8 cellular contexts compared by ENCODE assay signal in the genomic region with DNA sequence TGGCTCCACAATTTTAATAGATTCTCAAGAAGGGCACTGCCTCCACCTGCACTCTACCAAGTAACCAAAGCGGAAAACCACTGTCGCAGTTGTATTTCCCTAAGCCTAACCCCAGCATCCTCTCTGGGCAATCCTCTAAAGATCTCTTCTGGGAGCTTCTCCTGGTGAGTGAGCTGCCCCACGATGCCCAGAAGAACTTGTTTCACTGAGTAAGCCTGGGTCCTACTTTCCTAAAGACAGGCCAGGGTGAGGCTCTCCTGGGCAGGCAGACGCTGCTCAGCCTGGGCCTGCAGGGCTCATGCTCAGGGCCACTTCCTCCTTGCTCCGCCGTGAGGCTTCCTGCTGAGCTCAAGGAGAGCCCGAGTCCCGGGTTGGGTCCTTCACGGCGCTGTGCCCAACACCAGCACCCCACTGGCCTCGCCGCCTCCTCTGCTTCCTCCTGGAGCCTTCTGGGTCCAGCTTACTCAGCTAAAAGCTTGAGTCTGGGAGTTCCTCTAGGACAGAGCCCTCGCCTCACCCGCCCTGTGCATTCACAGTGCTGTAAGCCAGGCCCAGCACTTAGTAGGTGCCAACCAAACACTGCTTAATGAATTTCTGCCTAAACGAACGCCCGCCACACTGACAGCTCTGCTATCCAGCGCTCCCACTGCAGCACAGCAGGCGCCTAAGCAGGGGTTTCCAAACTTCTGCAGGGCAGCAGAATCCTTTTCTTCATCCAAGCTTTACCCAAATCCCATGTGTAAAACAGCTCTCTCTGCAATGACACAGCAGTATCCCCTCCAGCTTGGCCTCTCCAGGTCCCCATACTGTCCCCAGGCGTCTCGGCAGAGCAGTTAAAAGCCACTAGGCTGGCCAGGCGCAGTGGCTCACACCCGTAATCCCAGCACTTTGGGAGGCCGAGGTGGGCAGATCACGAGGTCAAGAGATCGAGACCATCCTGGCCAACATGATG. TPM values are rescaled to one million over a fixed set of nuclear protein-coding genes. Genes with fewer than 3 reads are reported as not detected.
DNase-seq lines count a peak whose midpoint lies in the region; ATAC-seq and TF ChIP-seq lines count a peak whose summit lies in the region.

No MANE protein-coding gene starts in this region.

- ATAC-seq in GM18502 (IDR thresholded peaks at IDR 0.05; ENCODE audit: poor library complexity, unreplicated experiment): peak; percentile 63
- ATAC-seq in HG02759 (IDR thresholded peaks at IDR 0.05; ENCODE audit: unreplicated experiment): peak; percentile 78
- ATAC-seq in naive thymus-derived CD4-positive, alpha-beta T cell: peak; percentile 90

- peak overlapping the region; percentile 44 to 93 (median 81) for H3K27ac Mint-ChIP-seq in naive thymus-derived CD4-positive, alpha-beta T cell

- peaks cover 0 to 2% (median 0%) of the 10 kb centered on the region in 11 donors for H3K9me3 Mint-ChIP-seq in naive thymus-derived CD4-positive, alpha-beta T cell

- peak overlapping the region; percentile 72 to 90 (median 78) for H3K4me3 Mint-ChIP-seq in naive thymus-derived CD4-positive, alpha-beta T cell

- no peaks in the 10 kb centered on the region for H3K27me3 ChIP-seq in adrenal gland
- H3K27me3 ChIP-seq in naive thymus-derived CD4-positive, alpha-beta T cell (ENCODE audit: control insufficient read depth in 2 of 2, insufficient read depth in 2 of 2, low read length in 2 of 2): no peaks in the 10 kb centered on the region
- no peaks in the 10 kb centered on the region for H3K27me3 ChIP-seq in MG63

- H3K4me1 Mint-ChIP-seq in naive thymus-derived CD4-positive, alpha-beta T cell: peaks cover 50 to 86% (median 72%) of the 10 kb centered on the region in 7 donors

- CTCF ChIA-PET in RWPE1 (lab: Yijun Ruan, JAX): interaction anchor here (0.6 to 1.0 kb wide), 2 partner anchors 40 to 182 kb away, joined by 3 read pairs; no protein-coding TSS in a partner anchor
- CTCF ChIA-PET in naive thymus-derived CD4-positive, alpha-beta T cell (lab: Charles Lee): interaction anchor here (1.0 to 1.2 kb wide), 2 partner anchors 10 to 12 kb away, joined by 3 to 4 read pairs; no protein-coding TSS in a partner anchor

- H3K27ac ChIP-seq in RWPE1 (peak overlapping the region; percentile 51), adrenal gland (peak overlapping the region in 2 of 5 donors; percentile 62 to 79)
- H3K27ac ChIP-seq in naive thymus-derived CD4-positive, alpha-beta T cell (ENCODE audit: low read depth, low read length): peak overlapping the region; percentile 62

- peaks cover 8 to 52% of the 10 kb centered on the region in 2 donors for H3K4me1 ChIP-seq in adrenal gland (replicated peaks in 1 of 2)
- H3K4me1 ChIP-seq in naive thymus-derived CD4-positive, alpha-beta T cell (ENCODE audit: control insufficient read depth in 2 of 2, insufficient read depth in 2 of 2, low read length in 2 of 2): peaks cover 45 to 52% of the 10 kb centered on the region in 2 donors

- POLR2A ChIA-PET in RWPE1 (lab: Yijun Ruan, JAX; ENCODE audit: low non-redundant PET): no interaction called here
- POLR2A ChIA-PET in naive thymus-derived CD4-positive, alpha-beta T cell (lab: Charles Lee): interaction anchor here (1.0 to 1.4 kb wide), 5 partner anchors 9 to 181 kb away, joined by 3 to 10 read pairs (median 4); partner anchors contain the start of genes RNU4-2 and RPLP0

- TF ChIP-seq CTCF in RWPE1 (conservative IDR thresholded peaks at IDR 0.05; ENCODE audit: low read depth): no peak
- TF ChIP-seq CTCF in adrenal gland (IDR thresholded peaks at IDR 0.05): no peak

- peaks cover 0 to 33% (median 18%) of the 10 kb centered on the region in 5 donors for H3K36me3 Mint-ChIP-seq in naive thymus-derived CD4-positive, alpha-beta T cell

- no peaks in the 10 kb centered on the region for H3K9me3 ChIP-seq in adrenal gland (replicated peaks in 1 of 3)
- H3K9me3 ChIP-seq in naive thymus-derived CD4-positive, alpha-beta T cell (ENCODE audit: control insufficient read depth in 2 of 3, low read length in 3 of 3): no peaks in the 10 kb centered on the region
- H3K9me3 ChIP-seq in MG63: no peaks in the 10 kb centered on the region

- WGBS in adrenal gland, 4 donors: 54 to 79% (median 64%) methylated on average over 14 to 26 of the region's 26 CpGs

- no peaks in the 10 kb centered on the region for H3K27me3 Mint-ChIP-seq in naive thymus-derived CD4-positive, alpha-beta T cell

- no peak for TF ChIP-seq POLR2A in adrenal gland (IDR thresholded peaks at IDR 0.05)

- no peak for DNase-seq in RWPE1 (ENCODE audit: low spot score)
- peak in 6 of 7 donors; percentile 54 to 79 (median 74) for DNase-seq in adrenal gland
- DNase-seq in naive thymus-derived CD4-positive, alpha-beta T cell: peak in 8 of 9 donors; percentile 34 to 58 (median 51)
- no peak for DNase-seq in NCI-H1105 treated with DMSO at 0.1 percent for 48 hours (lab: John Stamatoyannopoulos, UW)
- DNase-seq in MG63: no peak
- no peak for DNase-seq in NCI-H2107 treated with DMSO at 0.1 percent for 48 hours (lab: John Stamatoyannopoulos, UW; ENCODE audit: unreplicated experiment)

- intact Hi-C loops in adrenal gland (cut with DNase I): no loop called here
- intact Hi-C loops in naive thymus-derived CD4-positive, alpha-beta T cell (cut with micrococcal nuclease): loop anchor here in 1 of 2 donors (1.0 kb wide), 1 partner anchor 24 kb away; no protein-coding TSS in a partner anchor

- no peak overlapping the region for H3K4me3 ChIP-seq in adrenal gland
- peak overlapping the region; percentile 44 for H3K4me3 ChIP-seq in naive thymus-derived CD4-positive, alpha-beta T cell (ENCODE audit: low read length)
- no peak overlapping the region for H3K4me3 ChIP-seq in MG63

- H3K36me3 ChIP-seq in adrenal gland (replicated peaks in 1 of 2): peaks cover 0 to 11% of the 10 kb centered on the region in 2 donors
- H3K36me3 ChIP-seq in naive thymus-derived CD4-positive, alpha-beta T cell (ENCODE audit: control insufficient read depth in 2 of 3, insufficient read depth in 3 of 3, low read length in 3 of 3): peaks cover 0 to 21% (median 3%) of the 10 kb centered on the region in 3 experiments
- H3K36me3 ChIP-seq in MG63: peaks cover 37% of the 10 kb centered on the region

RNA-seq across cellular contexts. Expression of gene RAB35, which starts 5.7 kb away (rescaled TPM):
- total RNA-seq in adrenal gland: 10 to 100 TPM; 18.1 to 49.5 (median 31.8) TPM
- polyA plus RNA-seq in adrenal gland: 10 to 100 TPM; 13.5 to 30.6 (median 20.5) TPM
- 10 to 100 TPM; 45.8 to 77.3 (median 59.3) TPM for total RNA-seq in naive thymus-derived CD4-positive, alpha-beta T cell
- polyA plus RNA-seq in naive thymus-derived CD4-positive, alpha-beta T cell: 10 to 100 TPM; 14.5 to 21.0 TPM
- total RNA-seq in MG63 (2014; rRNA removed; shearing (Covaris generic); ENCODE audit: low replicate concordance): 53.3 and 57.1 TPM in 2 replicates

Comparison
In these comparisons a context has a peak if more than half of its experiments do, and no peak if none do; other contexts are left out.
1. DNase-seq: peak in adrenal gland (6 of 7) and naive thymus-derived CD4-positive, alpha-beta T cell (8 of 9); none in RWPE1 (single experiment), NCI-H1105 treated with DMSO at 0.1 percent for 48 hours (single experiment), MG63 (single experiment) and NCI-H2107 treated with DMSO at 0.1 percent for 48 hours (single experiment).
2. Peak in every context shown above with its lines, with median percentiles within 50 percentile points of each other: ATAC-seq.